In genomic region chr13:75376792-75377402, GRCh38 we compare ENCODE assay signal across 19 cellular contexts.
"Had no signal": no experiment of that assay in that cellular context is flagged by ENCODE, and none has a peak within 500 bp of the region (broad histone marks: within the 10 kb centered on the region; RNA-seq: fewer than 3 reads in every experiment).

No MANE protein-coding gene starts in this region.

- H3K4me1 Mint-ChIP-seq: naive thymus-derived CD4-positive, alpha-beta T cell had no signal

- H3K9me3 ChIP-seq: heart left ventricle, left ventricle myocardium inferior, right atrium auricular region, suprapubic skin, thyroid gland had no signal

- H3K27ac Mint-ChIP-seq: naive thymus-derived CD4-positive, alpha-beta T cell; type B pancreatic cell had no signal

- H3K9me3 Mint-ChIP-seq: naive thymus-derived CD4-positive, alpha-beta T cell had no signal

- ATAC-seq: heart left ventricle; naive thymus-derived CD4-positive, alpha-beta T cell; stimulated activated naive CD8-positive, alpha-beta T cell treated with anti-CD3 and anti-CD28 coated beads, Interleukin-15, Interleukin-2, amounts not matched to agents 100 U/mL and 50 U/mL, for 24 hours had no signal

- H3K27me3 ChIP-seq: heart left ventricle, right atrium auricular region, suprapubic skin, thyroid gland had no signal

- H3K27me3 Mint-ChIP-seq: naive thymus-derived CD4-positive, alpha-beta T cell; type B pancreatic cell had no signal

- H3K4me3 ChIP-seq: coronary artery, heart left ventricle, left ventricle myocardium inferior, lung, right atrium auricular region, smooth muscle cell, suprapubic skin, thyroid gland had no signal

- H3K4me3 Mint-ChIP-seq: naive thymus-derived CD4-positive, alpha-beta T cell; type B pancreatic cell had no signal

- H3K36me3 ChIP-seq: heart left ventricle, left ventricle myocardium inferior, right atrium auricular region, suprapubic skin, thyroid gland had no signal

- H3K27ac ChIP-seq: coronary artery, heart left ventricle, left ventricle myocardium inferior, right atrium auricular region, suprapubic skin, thyroid gland had no signal

- DNase-seq: effector CD4-positive, alpha-beta T cell; foreskin melanocyte; heart left ventricle; hypothalamus; islet precursor cell; left ventricle myocardium inferior; mesenchymal stem cell; midbrain; naive thymus-derived CD4-positive, alpha-beta T cell; posterior cingulate gyrus; stimulated activated CD4-positive, alpha-beta T cell treated with anti-CD3 and anti-CD28 coated beads, Interleukin-2, amount 100 ng/mL, for 48 hours; stimulated activated naive CD8-positive, alpha-beta T cell treated with anti-CD3 and anti-CD28 coated beads, Interleukin-15, Interleukin-2, amounts not matched to agents 100 U/mL and 50 U/mL, for 24 hours; thyroid gland had no signal

- H3K36me3 Mint-ChIP-seq: naive thymus-derived CD4-positive, alpha-beta T cell; type B pancreatic cell had no signal

- H3K4me2 ChIP-seq: smooth muscle cell had no signal
